ENCODE assay signal across 8 cellular contexts in genomic region chr14:24279301-24280186, GRCh38. TPM values are rescaled to one million over a fixed set of nuclear protein-coding genes. Genes with fewer than 3 reads are reported as not detected.
DNase-seq lines count a peak whose midpoint lies in the region; ATAC-seq and TF ChIP-seq lines count a peak whose summit lies in the region.

No MANE protein-coding gene starts in this region.

- H3K27ac Mint-ChIP-seq in activated CD8-positive, alpha-beta T cell treated with anti-CD3 and anti-CD28 coated beads for 36 hours = peak overlapping the region; percentile 77

- no peaks in the 10 kb centered on the region for H3K27me3 ChIP-seq in heart right ventricle

- DNase-seq in AG10803 (ENCODE audit: low read depth) (no peak), heart right ventricle (peak; percentile 40 to 68), T-helper 9 cell (no peak), DMS153 treated with DMSO at 0.1 percent for 48 hours (lab: John Stamatoyannopoulos, UW; ENCODE audit: unreplicated experiment) (no peak)
- DNase-seq in activated CD8-positive, alpha-beta T cell treated with anti-CD3 and anti-CD28 coated beads for 36 hours = peak; percentile 76
- peak; percentile 12 to 38 (median 28) for DNase-seq in stimulated activated naive CD4-positive, alpha-beta T cell (lab: John Stamatoyannopoulos, UW)

- CTCF ChIA-PET in activated CD8-positive, alpha-beta T cell treated with anti-CD3 and anti-CD28 coated beads for 36 hours (lab: Charles Lee) = interaction anchor here (1.1 to 8.1 kb wide), 11 partner anchors 9 to 151 kb away, joined by 3 to 85 read pairs (median 9); partner anchors contain the start of genes CIDEB, DHRS1, IRF9 and KHNYN

- no peaks in the 10 kb centered on the region for H3K36me3 ChIP-seq in heart right ventricle

- H3K36me3 Mint-ChIP-seq in activated CD8-positive, alpha-beta T cell treated with anti-CD3 and anti-CD28 coated beads for 36 hours (ENCODE audit: low read depth) = peaks cover 7% of the 10 kb centered on the region

- H3K9me3 ChIP-seq in heart right ventricle = no peaks in the 10 kb centered on the region

- H3K4me3 ChIP-seq in AG10803 (ENCODE audit: low read length) (no peak overlapping the region), heart right ventricle (no peak overlapping the region)

- H3K4me3 Mint-ChIP-seq in activated CD8-positive, alpha-beta T cell treated with anti-CD3 and anti-CD28 coated beads for 36 hours = no peak overlapping the region

- no peak; the same call in 1 of the 2 replicates for TF ChIP-seq RAD21 in Ishikawa (IDR thresholded peaks at IDR 0.05; ENCODE audit: low read depth)

- TF ChIP-seq CTCF in AG10803 (conservative IDR thresholded peaks at IDR 0.05; ENCODE audit: low read length) = peak; percentile 19
- peak; percentile 53 for TF ChIP-seq CTCF in activated CD8-positive, alpha-beta T cell treated with anti-CD3 and anti-CD28 coated beads for 36 hours (IDR thresholded peaks at IDR 0.05)
- TF ChIP-seq CTCF in heart right ventricle (IDR thresholded peaks at IDR 0.05) = peak in 8 of 9 donors; percentile 10 to 64 (median 48)

- intact Hi-C loops in activated CD8-positive, alpha-beta T cell treated with anti-CD3 and anti-CD28 coated beads for 36 hours (cut with micrococcal nuclease) = no loop called here
- intact Hi-C loops in heart right ventricle (cut with DNase I) = no loop called here

- peaks cover 3% of the 10 kb centered on the region for H3K9me3 Mint-ChIP-seq in activated CD8-positive, alpha-beta T cell treated with anti-CD3 and anti-CD28 coated beads for 36 hours

- no peak for TF ChIP-seq EP300 in Ishikawa (IDR thresholded peaks at IDR 0.05; ENCODE audit: borderline replicate concordance)

- POLR2A ChIA-PET in activated CD8-positive, alpha-beta T cell treated with anti-CD3 and anti-CD28 coated beads for 36 hours (lab: Charles Lee) = interaction anchor here (1.0 to 3.3 kb wide), 6 partner anchors 9 to 67 kb away, joined by 3 to 14 read pairs (median 4); partner anchors contain the start of genes CHMP4A, DHRS1 and NOP9

- peak overlapping the region in 8 of 10 donors; percentile 4 to 77 (median 64) for H3K27ac ChIP-seq in heart right ventricle

- 60 to 67% methylated on average over 11 of the region's 11 CpGs for WGBS in heart right ventricle, 2 donors

- peaks cover 44% of the 10 kb centered on the region for H3K4me1 Mint-ChIP-seq in activated CD8-positive, alpha-beta T cell treated with anti-CD3 and anti-CD28 coated beads for 36 hours (ENCODE audit: low read depth)

- H3K4me1 ChIP-seq in heart right ventricle = peaks cover 0 to 83% (median 15%) of the 10 kb centered on the region in 9 donors

- H3K27me3 Mint-ChIP-seq in activated CD8-positive, alpha-beta T cell treated with anti-CD3 and anti-CD28 coated beads for 36 hours = no peaks in the 10 kb centered on the region

- peak; percentile 74 for ATAC-seq in GM18907 (IDR thresholded peaks at IDR 0.05; ENCODE audit: unreplicated experiment)
- peak; percentile 88 for ATAC-seq in activated CD8-positive, alpha-beta T cell treated with anti-CD3 and anti-CD28 coated beads for 36 hours
- ATAC-seq in heart right ventricle = peak; percentile 55 to 90 (median 82)

TF ChIP-seq in Ishikawa, 13 proteins besides CTCF, POLR2A, EP300 and RAD21:
- TF ChIP-seq NFIC (IDR thresholded peaks at IDR 0.05) (0 out of 2 replicates have a peak, but pooled peaks have one; percentile 10), YY1 (IDR thresholded peaks at IDR 0.05; ENCODE audit: low read depth) (no peak)
TF ChIP-seq in Ishikawa: peak in this region for 1.

RNA-seq across cellular contexts. Expression of gene RABGGTA, which starts 8.1 kb away (rescaled TPM):
- 10 to 100 TPM; 37.6 to 42.7 TPM for total RNA-seq in activated CD8-positive, alpha-beta T cell treated with anti-CD3 and anti-CD28 coated beads for 36 hours
- total RNA-seq in heart right ventricle = 10 to 100 TPM; 17.4 to 30.0 (median 19.6) TPM
- 10 to 100 TPM; 30.6 to 37.9 TPM for polyA plus RNA-seq in heart right ventricle

RNA-seq across cellular contexts. Expression of gene TGM1, which starts 16.6 kb away (rescaled TPM):
- total RNA-seq in activated CD8-positive, alpha-beta T cell treated with anti-CD3 and anti-CD28 coated beads for 36 hours = 1 to 10 TPM; 3.0 to 3.1 TPM
- 1 to 10 TPM in 1 of 10 donors, under 1 TPM in 9; 0.17 to 2.2 (median 0.65) TPM for total RNA-seq in heart right ventricle
- under 1 TPM; 0.51 to 0.87 TPM for polyA plus RNA-seq in heart right ventricle

RNA-seq across cellular contexts. Expression of gene DHRS1, which starts 20.0 kb away (rescaled TPM):
- 10 to 100 TPM; 11.9 to 13.6 TPM for total RNA-seq in activated CD8-positive, alpha-beta T cell treated with anti-CD3 and anti-CD28 coated beads for 36 hours
- 10 to 100 TPM in 4 of 10 donors, 1 to 10 TPM in 6; 6.9 to 11.1 (median 9.0) TPM for total RNA-seq in heart right ventricle
- polyA plus RNA-seq in heart right ventricle = 10 to 100 TPM in 1 of 2 donors, 1 to 10 TPM in 1; 8.5 to 11.6 TPM

RNA-seq across cellular contexts. Expression of gene NOP9, which starts 20.1 kb away (rescaled TPM):
- total RNA-seq in activated CD8-positive, alpha-beta T cell treated with anti-CD3 and anti-CD28 coated beads for 36 hours = 10 to 100 TPM; 33.5 to 33.6 TPM
- total RNA-seq in heart right ventricle = 10 to 100 TPM; 22.0 to 31.9 (median 27.3) TPM
- polyA plus RNA-seq in heart right ventricle = 10 to 100 TPM; 10.7 to 10.8 TPM

RNA-seq across cellular contexts. Expression of gene CIDEB, which starts 28.2 kb away (rescaled TPM):
- 10 to 100 TPM; 12.1 to 13.6 TPM for total RNA-seq in activated CD8-positive, alpha-beta T cell treated with anti-CD3 and anti-CD28 coated beads for 36 hours
- 1 to 10 TPM; 1.9 to 6.0 (median 3.5) TPM for total RNA-seq in heart right ventricle
- 1 to 10 TPM; 4.3 to 4.8 TPM for polyA plus RNA-seq in heart right ventricle

Comparison
In these comparisons a context has a peak if more than half of its experiments do, and no peak if none do; other contexts are left out.
1. DNase-seq: peak in activated CD8-positive, alpha-beta T cell treated with anti-CD3 and anti-CD28 coated beads for 36 hours (single experiment), heart right ventricle (2 of 2) and stimulated activated naive CD4-positive, alpha-beta T cell (6 of 6); none in AG10803 (single experiment), T-helper 9 cell (single experiment) and DMS153 treated with DMSO at 0.1 percent for 48 hours (single experiment).
2. Peak in every context shown above with its lines, with median percentiles within 50 percentile points of each other: CTCF ChIP-seq and ATAC-seq.